Comparison of ENCODE assay signal across 11 cellular contexts in the genomic region with DNA sequence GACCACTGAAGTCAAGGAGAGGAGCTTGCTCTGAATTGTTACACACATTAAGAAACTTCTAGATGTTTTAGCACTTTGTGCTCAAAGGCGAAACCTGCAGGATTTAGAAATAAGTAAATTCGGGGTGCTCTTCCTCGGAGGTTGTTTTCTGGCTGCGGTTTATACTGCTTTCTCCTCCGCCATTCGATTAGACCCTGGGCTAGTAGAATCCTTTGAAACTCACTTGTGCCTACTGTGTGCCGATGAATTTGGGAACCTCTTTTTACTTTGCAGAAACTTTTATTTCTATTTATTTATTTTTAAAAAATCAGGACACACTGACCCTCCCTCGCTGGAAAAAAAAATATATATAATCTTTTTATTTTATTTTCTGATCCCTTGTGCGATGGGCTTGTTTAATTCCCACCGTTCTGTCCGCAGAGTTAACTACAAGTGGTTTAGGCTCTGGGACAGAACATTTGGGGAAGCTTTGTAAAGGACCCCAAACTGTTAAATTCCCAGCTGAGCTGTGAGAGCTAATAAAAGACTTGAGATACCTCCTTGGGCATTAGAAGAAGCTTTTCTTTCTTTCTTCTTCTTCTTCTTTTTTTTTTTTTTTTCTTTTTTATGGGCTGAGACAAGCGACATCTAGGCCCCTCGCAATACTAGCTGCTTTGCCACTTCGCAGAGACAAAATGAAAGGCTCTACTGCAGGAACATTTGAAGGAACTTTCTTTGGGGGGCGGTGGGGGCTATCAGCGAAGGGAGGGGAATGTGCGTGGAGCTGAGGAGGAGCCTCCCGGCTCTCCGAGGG. TPM values are rescaled to one million over a fixed set of nuclear protein-coding genes. Genes with fewer than 3 reads are reported as not detected.
A peak's percentile ranks its signal among the peaks of the same experiment; 100 is the strongest.
DNase-seq lines count a peak whose midpoint lies in the region; ATAC-seq, FAIRE-seq and TF ChIP-seq lines count a peak whose summit lies in the region.
"Had no signal": no experiment of that assay in that cellular context is flagged by ENCODE, and none has a peak within 500 bp of the region (broad histone marks: within the 10 kb centered on the region; RNA-seq: fewer than 3 reads in every experiment).

No MANE protein-coding gene starts in this region.

- 39 to 71% (median 54%) methylated on average over 19 of the region's 19 CpGs for WGBS in small intestine, 3 donors

- H3K36me3 ChIP-seq in HAP-1 (replicated peaks) (peaks cover 18% of the 10 kb centered on the region), brain microvascular endothelial cell (replicated peaks) (no peaks in the 10 kb centered on the region), small intestine (ENCODE audit: control insufficient read depth in 2 of 2, insufficient read depth in 2 of 2, low read length in 2 of 2) (no peaks in the 10 kb centered on the region)

- H3K27ac ChIP-seq in brain microvascular endothelial cell (no peak overlapping the region), layer of hippocampus (ENCODE audit: low read depth, low read length) (peak overlapping the region; percentile 38), small intestine (ENCODE audit: low read depth in 1 of 2, low read length in 1 of 2) (peak overlapping the region in 1 of 2 donors; percentile 79)

- H3K4me1 ChIP-seq in HAP-1 (peaks cover 12% of the 10 kb centered on the region), small intestine (ENCODE audit: control insufficient read depth in 2 of 2, insufficient read depth in 1 of 2, low read depth in 1 of 2, low read length in 1 of 2) (no peaks in the 10 kb centered on the region)

- H3K4me3 ChIP-seq in HAP-1 (peak overlapping the region; percentile 58), brain microvascular endothelial cell (ENCODE audit: low read depth, low read length) (peak overlapping the region; percentile 76), small intestine (ENCODE audit: low read depth in 1 of 2, low read length in 2 of 2) (peak overlapping the region; percentile 2 to 16)

- no peak for ATAC-seq in HG03520 (IDR thresholded peaks at IDR 0.05; ENCODE audit: unreplicated experiment)
- no peak for ATAC-seq in GM19467 (IDR thresholded peaks at IDR 0.05; ENCODE audit: unreplicated experiment)
- ATAC-seq in HG02763 (IDR thresholded peaks at IDR 0.05; ENCODE audit: unreplicated experiment): no peak
- ATAC-seq: left lobe of liver had no signal

- H3K27me3 ChIP-seq in HAP-1 (ENCODE audit: low read depth) (no peaks in the 10 kb centered on the region), brain microvascular endothelial cell (replicated peaks) (peaks cover 86% of the 10 kb centered on the region), layer of hippocampus (ENCODE audit: control insufficient read depth, insufficient read depth, low read length) (peaks cover 2% of the 10 kb centered on the region), small intestine (ENCODE audit: control insufficient read depth in 2 of 2, insufficient read depth in 2 of 2, low read length in 2 of 2) (peaks cover 0 to 11% of the 10 kb centered on the region in 2 donors)

- in situ Hi-C loops in HAP-1 (cut with MboI; ENCODE audit: low sequenced_read_pairs): loop anchor here (25.0 kb wide), 3 partner anchors 249 to 1024 kb away; no protein-coding TSS in a partner anchor
- in situ Hi-C loops in brain microvascular endothelial cell (cut with HindIII; ENCODE audit: low pct_ligation_motif_present, low sequenced_read_pairs): loop anchor here (25.0 kb wide), 1 partner anchor 1399 kb away; no protein-coding TSS in a partner anchor

- H3K9me3 ChIP-seq in HAP-1: no peaks in the 10 kb centered on the region
- H3K9me3 ChIP-seq in small intestine (ENCODE audit: control insufficient read depth, low read depth): no peaks in the 10 kb centered on the region

- DNase-seq in HAP-1 (ENCODE audit: low spot score in 2 of 2): no peak
- no peak for DNase-seq in brain microvascular endothelial cell
- DNase-seq in small intestine: no peak
- no peak for DNase-seq in activated naive CD4-positive, alpha-beta T cell treated with Interleukin-2 at 50 U/mL for 16 hours
- DNase-seq: DMS79 treated with DMSO at 0.1 percent for 48 hours, NCI-H187 had no signal

- FAIRE-seq in small intestine (lab: Jason Lieb, UNC): no peak

- no peak for TF ChIP-seq CTCF in brain microvascular endothelial cell (IDR thresholded peaks at IDR 0.05; ENCODE audit: low read depth, low read length, missing control alignments)

RNA-seq across cellular contexts. Expression of gene MEIS1, which starts 3.8 kb away (rescaled TPM):
- polyA plus RNA-seq in small intestine: 1 to 10 TPM; 1.1 to 7.9 (median 3.2) TPM

Comparison
In these comparisons a context has a peak if more than half of its experiments do, and no peak if none do; other contexts are left out.
1. H3K4me3 ChIP-seq: peak in every context shown above with its lines; median percentile 76 in brain microvascular endothelial cell; 58 in HAP-1; 9 in small intestine.